ENCODE assay signal across 2 cellular contexts in genomic region chr6:4178737-4179333, GRCh38.
A peak's percentile ranks its signal among the peaks of the same experiment; 100 is the strongest.
TF ChIP-seq lines count a peak whose summit lies in the region.

No MANE protein-coding gene starts in this region.

TF ChIP-seq in HepG2, 621 proteins besides CTCF, POLR2A, EP300 and RAD21:
- TF ChIP-seq BCL6 (CRISPR knock-in tag; IDR thresholded peaks at IDR 0.05), result peak; percentile 19; the same call in 1 of the 2 replicates
- no peak for TF ChIP-seq ZNF383 (CRISPR knock-in tag; IDR thresholded peaks at IDR 0.05; ENCODE audit: borderline replicate concordance)
- no peak for TF ChIP-seq ZNF687 (CRISPR knock-in tag; IDR thresholded peaks at IDR 0.05)
- no peak for TF ChIP-seq ATF5 (CRISPR knock-in tag; IDR thresholded peaks at IDR 0.05; ENCODE audit: low read depth)
- TF ChIP-seq NFYB (CRISPR knock-in tag; IDR thresholded peaks at IDR 0.05), result 0 out of 2 replicates have a peak, but pooled peaks have one; percentile 40
- TF ChIP-seq SATB2 (CRISPR knock-in tag; IDR thresholded peaks at IDR 0.05), result no peak
- TF ChIP-seq ZNF333 (CRISPR knock-in tag; IDR thresholded peaks at IDR 0.05; ENCODE audit: borderline replicate concordance), result no peak
- no peak for TF ChIP-seq GPBP1L1 (CRISPR knock-in tag; IDR thresholded peaks at IDR 0.05)
- no peak for TF ChIP-seq MAX (IDR thresholded peaks at IDR 0.05)
- TF ChIP-seq RNF219 (CRISPR knock-in tag; IDR thresholded peaks at IDR 0.05), result no peak
- no peak for TF ChIP-seq ZNF382 (CRISPR knock-in tag; IDR thresholded peaks at IDR 0.05; ENCODE audit: borderline replicate concordance)
- peak; percentile 56 for TF ChIP-seq NFYC (CRISPR knock-in tag; IDR thresholded peaks at IDR 0.05)
- no peak for TF ChIP-seq HCFC1 (IDR thresholded peaks at IDR 0.05; ENCODE audit: low read depth, low read length)
- TF ChIP-seq ZHX1 (CRISPR knock-in tag; IDR thresholded peaks at IDR 0.05; ENCODE audit: low read depth), result no peak
- TF ChIP-seq HOXA7 (CRISPR knock-in tag; IDR thresholded peaks at IDR 0.05), result no peak
TF ChIP-seq in HepG2: peak in this region for 3.

TF ChIP-seq in SK-N-SH, 30 proteins besides CTCF, POLR2A, EP300 and RAD21:
- TF ChIP-seq PBX3 (IDR thresholded peaks at IDR 0.05) (peak; percentile 8; the same call in 1 of the 2 replicates), CHD2 (IDR thresholded peaks at IDR 0.05; ENCODE audit: low read length, partially characterized antibody) (no peak)
